Comparison of ENCODE assay signal across 33 cellular contexts in the genomic region with DNA sequence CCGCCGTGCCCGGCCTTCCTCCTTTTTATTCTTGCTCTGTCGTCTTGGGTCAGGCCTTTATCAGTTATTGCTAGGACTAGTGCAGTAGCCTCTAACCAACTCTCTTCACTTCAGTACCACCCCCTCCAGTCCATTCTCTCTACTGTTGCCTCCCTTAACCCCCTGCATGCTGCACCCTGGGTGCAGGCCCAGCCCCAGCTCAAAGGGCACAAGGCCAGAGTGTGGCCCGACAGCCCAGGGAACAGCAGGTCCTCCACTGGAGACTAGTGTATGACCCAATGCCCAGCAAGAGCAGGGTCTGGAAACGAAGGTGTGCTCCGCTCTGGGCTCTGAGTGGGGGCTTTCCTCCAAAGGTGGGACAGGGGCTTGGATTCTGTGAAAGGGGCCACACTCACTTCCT. TPM values are rescaled to one million over a fixed set of nuclear protein-coding genes. Genes with fewer than 3 reads are reported as not detected.
"Had no signal": no experiment of that assay in that cellular context is flagged by ENCODE, and none has a peak within 500 bp of the region (broad histone marks: within the 10 kb centered on the region; RNA-seq: fewer than 3 reads in every experiment).

No MANE protein-coding gene starts in this region.

- DNase-seq: activated B cell treated with CpG ODN at 0.5 μM for 24 hours; activated CD4-positive, alpha-beta memory T cell treated with anti-CD3 and anti-CD28 coated beads for 36 hours; activated CD4-positive, alpha-beta T cell treated with anti-CD3 and anti-CD28 coated beads for 36 hours; activated CD4-positive, alpha-beta T cell treated with anti-CD3 and anti-CD28 coated beads, Interleukin-2, amount 10 ng/mL, durations not matched to agents 24 days and 14 days; activated CD8-positive, alpha-beta memory T cell treated with anti-CD3 and anti-CD28 coated beads, Interleukin-2, amount 10 ng/mL, durations not matched to agents 7 days and 5 days; activated CD8-positive, alpha-beta memory T cell treated with anti-CD3 and anti-CD28 coated beads, Interleukin-2, amount 50 U/mL, for 4 hours; activated CD8-positive, alpha-beta T cell treated with anti-CD3 and anti-CD28 coated beads, Interleukin-2, amount 10 ng/mL, durations not matched to agents 7 days and 5 days; activated effector memory CD4-positive, alpha-beta T cell treated with anti-CD3 and anti-CD28 coated beads, Interleukin-2, amount 50 U/mL, for 16 hours; activated naive CD4-positive, alpha-beta T cell; activated naive CD4-positive, alpha-beta T cell treated with anti-CD3 and anti-CD28 coated beads, Interleukin-2, amount 10 ng/mL, durations not matched to agents 7 days and 5 days; activated T-cell treated with anti-CD3 and anti-CD28 coated beads, Interleukin-2, amount 50 U/mL, for 1 hour; activated T-cell treated with anti-CD3 and anti-CD28 coated beads, Interleukin-2, amount 50 U/mL, for 48 hours; amniotic stem cell; anterior cingulate cortex; brain microvascular endothelial cell; dorsolateral prefrontal cortex; effector memory CD4-positive, alpha-beta T cell; endodermal cell; foreskin fibroblast; head of caudate nucleus; T-helper 17 cell; T1000; WERI-Rb-1 had no signal

- ATAC-seq: activated CD4-positive, alpha-beta T cell treated with anti-CD3 and anti-CD28 coated beads for 36 hours; activated CD4-positive, CD25-positive, alpha-beta regulatory T cell treated with anti-CD3 and anti-CD28 coated beads, Interleukin-2, amount 50 U/mL, for 24 hours; activated CD8-positive, alpha-beta memory T cell treated with anti-CD3 and anti-CD28 coated beads, Interleukin-2, amount 10 ng/mL, durations not matched to agents 7 days and 5 days; activated CD8-positive, alpha-beta T cell treated with anti-CD3 and anti-CD28 coated beads, Interleukin-2, amount 10 ng/mL, durations not matched to agents 7 days and 5 days; esophagus mucosa; T-helper 17 cell had no signal

- H3K4me3 ChIP-seq: coronary artery, dorsolateral prefrontal cortex had no signal

- H3K36me3 ChIP-seq: brain microvascular endothelial cell, WERI-Rb-1 had no signal

- H3K27ac ChIP-seq: brain microvascular endothelial cell, coronary artery, dorsolateral prefrontal cortex, WERI-Rb-1 had no signal

- FAIRE-seq: astrocyte, bronchial epithelial cell, frontal cortex had no signal

- H3K27me3 ChIP-seq: brain microvascular endothelial cell, dorsolateral prefrontal cortex had no signal

RNA-seq across cellular contexts. Expression of a gene that starts 30.0 kb away (rescaled TPM):
- total RNA-seq: activated B cell treated with CpG ODN at 0.5 μM for 24 hours; activated CD4-positive, alpha-beta memory T cell treated with anti-CD3 and anti-CD28 coated beads for 36 hours; activated CD4-positive, alpha-beta T cell treated with anti-CD3 and anti-CD28 coated beads for 36 hours; activated CD4-positive, alpha-beta T cell treated with anti-CD3 and anti-CD28 coated beads, Interleukin-2, amount 10 ng/mL, durations not matched to agents 24 days and 14 days; activated CD8-positive, alpha-beta memory T cell treated with anti-CD3 and anti-CD28 coated beads for 36 hours; activated CD8-positive, alpha-beta memory T cell treated with anti-CD3 and anti-CD28 coated beads, Interleukin-2, amount 10 ng/mL, durations not matched to agents 7 days and 5 days; activated CD8-positive, alpha-beta T cell treated with anti-CD3 and anti-CD28 coated beads, Interleukin-2, amount 10 ng/mL, durations not matched to agents 7 days and 5 days; activated T-helper 1 cell treated with anti-CD3 and anti-CD28 coated beads, Interleukin-12 subunit alpha, Interleukin-12 subunit beta, Interleukin-2, Interleukin-4 antibody, amounts not matched to agents 30 ng/mL and 10 ng/mL and 1 ng/mL, durations not matched to agents 14 hours and 24 hours and 36 hours; activated T-helper 2 cell treated with anti-CD3 and anti-CD28 coated beads, Interferon-gamma antibody, Interleukin-2, Interleukin-4, amounts not matched to agents 10 μg/mL and 5 μg/mL and 100 μg/mL, durations not matched to agents 14 hours and 24 hours and 36 hours; bronchial epithelial cell; cardiac septum; esophagus mucosa; T-helper 17 cell had no signal
